19 cellular contexts compared by ENCODE assay signal in genomic region chr16:58465817-58466216, GRCh38.
"Had no signal": no experiment of that assay in that cellular context is flagged by ENCODE, and none has a peak within 500 bp of the region (broad histone marks: within the 10 kb centered on the region; RNA-seq: fewer than 3 reads in every experiment).

No MANE protein-coding gene starts in this region.

- H3K9me3 ChIP-seq: psoas muscle, right lobe of liver, stomach had no signal

- H3K36me3 ChIP-seq: right lobe of liver, stomach had no signal

- H3K27ac ChIP-seq: coronary artery, psoas muscle, right lobe of liver, stomach had no signal

- DNase-seq: activated CD4-positive, alpha-beta T cell treated with anti-CD3 and anti-CD28 coated beads, Interleukin-2, amount 10 ng/mL, durations not matched to agents 7 days and 5 days; activated CD8-positive, alpha-beta memory T cell treated with anti-CD3 and anti-CD28 coated beads, Interleukin-2, amount 50 U/mL, for 4 hours; activated effector memory CD4-positive, alpha-beta T cell treated with Interleukin-2 at 50 U/mL for 16 hours; activated naive CD4-positive, alpha-beta T cell treated with anti-CD3 and anti-CD28 coated beads, Interleukin-2, amount 10 ng/mL, durations not matched to agents 7 days and 5 days; activated naive CD8-positive, alpha-beta T cell treated with anti-CD3 and anti-CD28 coated beads, Interleukin-2, amount 50 U/mL, for 24 hours; activated T-cell treated with anti-CD3 and anti-CD28 coated beads, Interleukin-2, amount 50 U/mL, for 4 hours; mammary epithelial cell; midbrain; nephron progenitor cell; psoas muscle; right lobe of liver; small intestine; stimulated activated CD4-positive, alpha-beta T cell treated with anti-CD3 and anti-CD28 coated beads, Interleukin-4, amount 100 ng/mL, for 1 hour; stomach had no signal

- H3K36me3 Mint-ChIP-seq: activated naive CD4-positive, alpha-beta T cell treated with anti-CD3 and anti-CD28 coated beads, Interleukin-2, amount 10 ng/mL, durations not matched to agents 7 days and 5 days; stimulated activated effector memory CD8-positive, alpha-beta T cell treated with anti-CD3 and anti-CD28 coated beads, Interleukin-12 subunit alpha, Interleukin-12 subunit beta, amount 100 ng/mL, for 72 hours; type B pancreatic cell had no signal

- H3K4me3 Mint-ChIP-seq: activated CD4-positive, alpha-beta T cell treated with anti-CD3 and anti-CD28 coated beads, Interleukin-2, amount 10 ng/mL, durations not matched to agents 7 days and 5 days; activated naive CD4-positive, alpha-beta T cell treated with anti-CD3 and anti-CD28 coated beads, Interleukin-2, amount 10 ng/mL, durations not matched to agents 7 days and 5 days; activated naive CD8-positive, alpha-beta T cell treated with anti-CD3 and anti-CD28 coated beads, Interleukin-2, amount 50 U/mL, for 24 hours; activated T-cell treated with anti-CD3 and anti-CD28 coated beads, Interleukin-2, amount 50 U/mL, for 4 hours; stimulated activated effector memory CD8-positive, alpha-beta T cell treated with anti-CD3 and anti-CD28 coated beads, Interleukin-12 subunit alpha, Interleukin-12 subunit beta, amount 100 ng/mL, for 72 hours; T-helper 1 cell treated with Interleukin-12 subunit alpha and Interleukin-12 subunit beta and Interleukin-4 antibody, amounts not matched to agents 30 μg/mL and 1 μg/mL, for 36 hours had no signal

- H3K9me3 Mint-ChIP-seq: activated CD4-positive, alpha-beta T cell treated with anti-CD3 and anti-CD28 coated beads, Interleukin-2, amount 10 ng/mL, durations not matched to agents 7 days and 5 days; activated naive CD4-positive, alpha-beta T cell treated with anti-CD3 and anti-CD28 coated beads, Interleukin-2, amount 10 ng/mL, durations not matched to agents 7 days and 5 days; activated naive CD8-positive, alpha-beta T cell treated with anti-CD3 and anti-CD28 coated beads, Interleukin-2, amount 50 U/mL, for 24 hours; activated T-cell treated with anti-CD3 and anti-CD28 coated beads, Interleukin-2, amount 50 U/mL, for 4 hours; nephron progenitor cell; stimulated activated effector memory CD8-positive, alpha-beta T cell treated with anti-CD3 and anti-CD28 coated beads, Interleukin-12 subunit alpha, Interleukin-12 subunit beta, amount 100 ng/mL, for 72 hours; T-helper 1 cell treated with Interleukin-12 subunit alpha and Interleukin-12 subunit beta and Interleukin-4 antibody, amounts not matched to agents 30 μg/mL and 1 μg/mL, for 36 hours; type B pancreatic cell had no signal

- H3K4me1 ChIP-seq: psoas muscle had no signal

- H3K27ac Mint-ChIP-seq: activated CD4-positive, alpha-beta T cell treated with anti-CD3 and anti-CD28 coated beads, Interleukin-2, amount 10 ng/mL, durations not matched to agents 7 days and 5 days; activated naive CD8-positive, alpha-beta T cell treated with anti-CD3 and anti-CD28 coated beads, Interleukin-2, amount 50 U/mL, for 24 hours; nephron progenitor cell; stimulated activated effector memory CD8-positive, alpha-beta T cell treated with anti-CD3 and anti-CD28 coated beads, Interleukin-12 subunit alpha, Interleukin-12 subunit beta, amount 100 ng/mL, for 72 hours; T-helper 1 cell treated with Interleukin-12 subunit alpha and Interleukin-12 subunit beta and Interleukin-4 antibody, amounts not matched to agents 30 μg/mL and 1 μg/mL, for 36 hours had no signal

- H3K4me3 ChIP-seq: right lobe of liver had no signal

- ATAC-seq: activated CD4-positive, CD25-positive, alpha-beta regulatory T cell treated with anti-CD3 and anti-CD28 coated beads, Interleukin-2, amount 50 U/mL, for 24 hours; activated naive CD8-positive, alpha-beta T cell treated with anti-CD3 and anti-CD28 coated beads, Interleukin-2, amount 50 U/mL, for 24 hours; activated T-cell treated with anti-CD3 and anti-CD28 coated beads, Interleukin-2, amount 50 U/mL, for 4 hours; psoas muscle; right lobe of liver; stimulated activated effector memory CD8-positive, alpha-beta T cell treated with anti-CD3 and anti-CD28 coated beads, Interleukin-12 subunit alpha, Interleukin-12 subunit beta, amount 100 ng/mL, for 72 hours had no signal
